Comparison of ENCODE assay signal across 1 cellular context in the genomic region with DNA sequence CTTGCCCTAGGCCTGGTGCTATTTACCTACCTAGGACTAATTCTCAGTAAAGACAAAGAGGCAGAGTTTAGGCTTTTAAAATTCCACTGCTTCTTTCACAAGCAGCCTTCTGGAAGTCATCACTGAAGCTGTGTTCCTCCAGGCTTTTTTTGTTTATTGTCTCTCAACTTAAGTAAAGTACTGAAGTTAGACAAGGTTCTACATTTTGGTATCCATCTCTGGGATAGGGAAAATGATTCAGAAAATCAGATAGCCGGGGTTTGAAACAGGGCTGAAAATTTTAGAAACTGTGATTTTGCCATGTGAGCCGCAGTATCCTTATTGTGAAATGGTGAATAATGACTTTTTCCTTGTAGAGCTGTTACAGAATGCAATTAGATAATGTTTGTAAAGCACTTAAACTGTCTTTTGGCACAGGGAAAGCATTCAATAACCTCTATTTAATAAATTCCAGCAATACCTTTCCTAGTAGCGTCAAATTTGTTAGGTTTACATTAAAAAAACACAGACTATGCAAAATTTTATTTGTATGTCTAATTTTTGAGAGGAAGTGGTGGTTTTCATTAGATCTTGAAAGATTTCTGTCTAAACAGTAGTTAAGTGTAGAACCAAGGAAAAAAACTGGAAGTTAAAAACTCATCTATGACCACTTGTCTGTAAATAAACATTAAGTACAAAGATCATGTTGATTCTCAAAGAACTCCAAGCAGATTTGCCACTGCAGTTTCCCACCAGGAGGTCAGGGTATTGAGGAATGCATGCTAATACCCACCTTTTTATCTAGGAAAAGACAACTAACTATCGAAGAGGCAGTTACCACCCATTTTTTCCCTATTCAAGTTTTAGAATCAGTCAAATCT.
A peak's percentile ranks its signal among the peaks of the same experiment; 100 is the strongest.
TF ChIP-seq lines count a peak whose summit lies in the region.

No MANE protein-coding gene starts in this region.

TF ChIP-seq in HepG2, 621 proteins besides CTCF, POLR2A, EP300 and RAD21 (continued from another document):
- peak; percentile 29; the same call in 1 of the 2 replicates for TF ChIP-seq HOMEZ (CRISPR knock-in tag; IDR thresholded peaks at IDR 0.05; ENCODE audit: low read depth)
- no peak for TF ChIP-seq SMAD3 (CRISPR knock-in tag; IDR thresholded peaks at IDR 0.05)
- TF ChIP-seq ZNF496 (CRISPR knock-in tag; IDR thresholded peaks at IDR 0.05; ENCODE audit: insufficient replicate concordance), result no peak
- TF ChIP-seq, protein P1, sequence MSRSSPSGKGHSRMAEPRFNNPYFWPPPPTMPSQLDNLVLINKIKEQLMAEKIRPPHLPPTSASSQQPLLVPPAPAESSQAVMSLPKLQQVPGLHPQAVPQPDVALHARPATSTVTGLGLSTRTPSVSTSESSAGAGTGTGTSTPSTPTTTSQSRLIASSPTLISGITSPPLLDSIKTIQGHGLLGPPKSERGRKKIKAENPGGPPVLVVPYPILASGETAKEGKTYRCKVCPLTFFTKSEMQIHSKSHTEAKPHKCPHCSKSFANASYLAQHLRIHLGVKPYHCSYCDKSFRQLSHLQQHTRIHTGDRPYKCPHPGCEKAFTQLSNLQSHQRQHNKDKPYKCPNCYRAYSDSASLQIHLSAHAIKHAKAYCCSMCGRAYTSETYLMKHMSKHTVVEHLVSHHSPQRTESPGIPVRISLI (CRISPR knock-in tag; IDR thresholded peaks at IDR 0.05; ENCODE audit: borderline replicate concordance), result peak; percentile 81; the same call in 1 of the 2 replicates
- no peak for TF ChIP-seq SATB2 (CRISPR knock-in tag; IDR thresholded peaks at IDR 0.05)
- TF ChIP-seq TBX3 (IDR thresholded peaks at IDR 0.05; ENCODE audit: borderline replicate concordance), result 0 out of 2 replicates have a peak, but pooled peaks have one; percentile 11
- no peak for TF ChIP-seq ZNF790 (CRISPR knock-in tag; IDR thresholded peaks at IDR 0.05; ENCODE audit: borderline replicate concordance)
- TF ChIP-seq, protein P2, sequence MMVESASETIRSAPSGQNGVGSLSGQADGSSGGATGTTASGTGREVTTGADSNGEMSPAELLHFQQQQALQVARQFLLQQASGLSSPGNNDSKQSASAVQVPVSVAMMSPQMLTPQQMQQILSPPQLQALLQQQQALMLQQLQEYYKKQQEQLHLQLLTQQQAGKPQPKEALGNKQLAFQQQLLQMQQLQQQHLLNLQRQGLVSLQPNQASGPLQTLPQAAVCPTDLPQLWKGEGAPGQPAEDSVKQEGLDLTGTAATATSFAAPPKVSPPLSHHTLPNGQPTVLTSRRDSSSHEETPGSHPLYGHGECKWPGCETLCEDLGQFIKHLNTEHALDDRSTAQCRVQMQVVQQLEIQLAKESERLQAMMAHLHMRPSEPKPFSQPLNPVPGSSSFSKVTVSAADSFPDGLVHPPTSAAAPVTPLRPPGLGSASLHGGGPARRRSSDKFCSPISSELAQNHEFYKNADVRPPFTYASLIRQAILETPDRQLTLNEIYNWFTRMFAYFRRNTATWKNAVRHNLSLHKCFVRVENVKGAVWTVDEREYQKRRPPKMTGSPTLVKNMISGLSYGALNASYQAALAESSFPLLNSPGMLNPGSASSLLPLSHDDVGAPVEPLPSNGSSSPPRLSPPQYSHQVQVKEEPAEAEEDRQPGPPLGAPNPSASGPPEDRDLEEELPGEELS (CRISPR knock-in tag; IDR thresholded peaks at IDR 0.05), result peak; percentile 87
- TF ChIP-seq IRF2 (CRISPR knock-in tag; IDR thresholded peaks at IDR 0.05), result peak; percentile 63; the same call in 1 of the 2 replicates
- 0 out of 2 replicates have a peak, but pooled peaks have one; percentile 25 for TF ChIP-seq RBFOX2 (IDR thresholded peaks at IDR 0.05; ENCODE audit: low read depth, low read length)
- peak; percentile 67 for TF ChIP-seq NR2F6 (IDR thresholded peaks at IDR 0.05)
- TF ChIP-seq NR2F6 (CRISPR knock-in tag; IDR thresholded peaks at IDR 0.05), result 0 out of 2 replicates have a peak, but pooled peaks have one; percentile 63
- peak; percentile 81 for TF ChIP-seq SAP130 (CRISPR knock-in tag; IDR thresholded peaks at IDR 0.05; ENCODE audit: low read depth)
- TF ChIP-seq MED1 (CRISPR knock-in tag; IDR thresholded peaks at IDR 0.05), result peak; percentile 73
- peak; percentile 93 for TF ChIP-seq HNF4A (CRISPR knock-in tag; IDR thresholded peaks at IDR 0.05)
- TF ChIP-seq HMG20A (CRISPR knock-in tag; IDR thresholded peaks at IDR 0.05; ENCODE audit: borderline replicate concordance), result peak; percentile 93
- 0 out of 2 replicates have a peak, but pooled peaks have one; percentile 30 for TF ChIP-seq ZNF670 (CRISPR knock-in tag; IDR thresholded peaks at IDR 0.05; ENCODE audit: borderline replicate concordance)
- TF ChIP-seq ZNF549 (CRISPR knock-in tag; IDR thresholded peaks at IDR 0.05), result no peak
- peak; percentile 99 for TF ChIP-seq BCL6 (CRISPR knock-in tag; IDR thresholded peaks at IDR 0.05)
- no peak for TF ChIP-seq ZNF10 (CRISPR knock-in tag; IDR thresholded peaks at IDR 0.05; ENCODE audit: borderline replicate concordance, low read depth)
- TF ChIP-seq ZNF331 (CRISPR knock-in tag; IDR thresholded peaks at IDR 0.05), result peak; percentile 20; the same call in 1 of the 2 replicates
- TF ChIP-seq ZZZ3 (CRISPR knock-in tag; IDR thresholded peaks at IDR 0.05; ENCODE audit: borderline replicate concordance), result no peak
- TF ChIP-seq FOXP1 (IDR thresholded peaks at IDR 0.05), result no peak
- peak; percentile 75; the same call in 1 of the 2 replicates for TF ChIP-seq FOXP1 (CRISPR knock-in tag; IDR thresholded peaks at IDR 0.05)
